ENCODE assay signal across 8 cellular contexts in the genomic region with DNA sequence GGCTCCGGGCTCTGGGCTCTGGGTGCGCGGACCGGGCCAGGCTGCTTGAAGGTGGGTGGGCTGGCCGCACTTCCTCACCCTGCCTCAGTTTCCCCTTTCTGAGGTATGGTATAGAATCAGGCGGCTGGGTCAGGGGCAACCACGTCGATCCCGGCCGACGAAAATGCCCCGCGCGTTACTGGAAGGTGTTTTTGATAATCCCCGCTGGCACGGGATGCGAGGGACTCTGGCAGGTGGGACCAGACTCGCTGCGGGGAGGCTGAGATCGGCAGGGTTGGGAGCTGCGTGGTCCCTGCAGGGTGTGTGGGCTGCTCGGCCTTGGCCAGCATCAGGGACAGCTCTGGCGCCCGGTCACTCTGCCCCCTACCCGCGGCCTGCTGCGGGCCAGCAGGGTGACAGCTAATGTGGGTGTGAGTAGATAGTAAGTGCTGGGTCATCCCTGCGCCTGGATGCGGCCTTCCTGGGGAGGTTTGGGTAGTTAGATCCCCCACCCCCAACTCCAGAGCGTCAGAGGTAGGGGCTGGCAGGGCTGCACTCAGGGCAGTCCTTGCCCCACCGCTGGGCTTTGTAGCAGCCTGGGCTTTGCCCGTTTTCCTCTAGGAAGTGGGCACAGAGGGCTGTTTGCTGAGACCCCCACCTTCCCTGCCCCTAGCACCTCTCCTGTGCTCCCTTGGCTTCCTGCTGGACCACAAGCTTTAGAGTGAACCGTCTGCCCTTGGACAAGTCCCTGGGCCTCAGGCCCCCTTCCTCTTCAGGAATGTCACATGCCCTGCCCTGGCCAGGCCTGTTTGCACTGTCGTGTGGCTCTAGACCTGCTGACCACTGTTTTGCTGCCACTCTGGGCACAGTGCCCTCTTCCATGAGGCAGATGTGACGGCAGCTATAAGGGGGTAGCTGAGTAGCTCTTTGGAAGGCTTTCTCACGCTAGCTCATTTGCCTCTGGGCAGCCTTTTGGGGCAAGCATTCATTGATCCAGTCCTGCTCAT. TPM values are rescaled to one million over a fixed set of nuclear protein-coding genes. Genes with fewer than 3 reads are reported as not detected.
A peak's percentile ranks its signal among the peaks of the same experiment; 100 is the strongest.
DNase-seq lines count a peak whose midpoint lies in the region; ATAC-seq and TF ChIP-seq lines count a peak whose summit lies in the region.

No MANE protein-coding gene starts in this region.

- DNase-seq in CD1c-positive myeloid dendritic cell (ENCODE audit: extremely low spot score) (peak; percentile 45), fibroblast of villous mesenchyme (ENCODE audit: low read depth) (peak; percentile 33), nephron progenitor cell (peak; percentile 45), kidney glomerular epithelial cell (lab: John Stamatoyannopoulos, UW) (no peak), NCI-H345 (lab: John Stamatoyannopoulos, UW) (no peak)
- DNase-seq in activated CD8-positive, alpha-beta T cell treated with anti-CD3 and anti-CD28 coated beads, Interleukin-2, amount 10 ng/mL, durations not matched to agents 7 days and 5 days: no peak

- peak; percentile 2 for ATAC-seq in HG02981 (IDR thresholded peaks at IDR 0.05; ENCODE audit: unreplicated experiment)
- ATAC-seq in activated CD8-positive, alpha-beta T cell treated with anti-CD3 and anti-CD28 coated beads, Interleukin-2, amount 10 ng/mL, durations not matched to agents 7 days and 5 days: peak; percentile 23
- ATAC-seq in HG02588 (IDR thresholded peaks at IDR 0.05; ENCODE audit: unreplicated experiment): no peak

- no peaks in the 10 kb centered on the region for H3K9me3 Mint-ChIP-seq in activated CD8-positive, alpha-beta T cell treated with anti-CD3 and anti-CD28 coated beads, Interleukin-2, amount 10 ng/mL, durations not matched to agents 7 days and 5 days (ENCODE audit: insufficient read depth)
- no peaks in the 10 kb centered on the region for H3K9me3 Mint-ChIP-seq in nephron progenitor cell

- TF ChIP-seq CTCF in fibroblast of villous mesenchyme (IDR thresholded peaks at IDR 0.05; ENCODE audit: insufficient read depth, low read depth, low read length) (no peak), nephron progenitor cell (IDR thresholded peaks at IDR 0.05) (no peak)

- peaks cover 8% of the 10 kb centered on the region for H3K36me3 Mint-ChIP-seq in activated CD8-positive, alpha-beta T cell treated with anti-CD3 and anti-CD28 coated beads, Interleukin-2, amount 10 ng/mL, durations not matched to agents 7 days and 5 days (ENCODE audit: low read depth)
- H3K36me3 Mint-ChIP-seq in nephron progenitor cell (ENCODE audit: low read depth): no peaks in the 10 kb centered on the region

- peak overlapping the region; percentile 84 for H3K4me3 ChIP-seq in fibroblast of villous mesenchyme (ENCODE audit: low read depth, low read length)

- peaks cover 17% of the 10 kb centered on the region for H3K27me3 Mint-ChIP-seq in activated CD8-positive, alpha-beta T cell treated with anti-CD3 and anti-CD28 coated beads, Interleukin-2, amount 10 ng/mL, durations not matched to agents 7 days and 5 days (ENCODE audit: low read depth)
- H3K27me3 Mint-ChIP-seq in nephron progenitor cell (ENCODE audit: low read depth, poor library complexity): peaks cover 47% of the 10 kb centered on the region

- H3K27ac Mint-ChIP-seq in activated CD8-positive, alpha-beta T cell treated with anti-CD3 and anti-CD28 coated beads, Interleukin-2, amount 10 ng/mL, durations not matched to agents 7 days and 5 days: peak overlapping the region; percentile 87
- H3K27ac Mint-ChIP-seq in nephron progenitor cell: no peak overlapping the region

- H3K4me3 Mint-ChIP-seq in activated CD8-positive, alpha-beta T cell treated with anti-CD3 and anti-CD28 coated beads, Interleukin-2, amount 10 ng/mL, durations not matched to agents 7 days and 5 days: peak overlapping the region; percentile 91
- peak overlapping the region; percentile 81 for H3K4me3 Mint-ChIP-seq in nephron progenitor cell

- CTCF ChIA-PET in activated CD8-positive, alpha-beta T cell treated with anti-CD3 and anti-CD28 coated beads, Interleukin-2, amount 10 ng/mL, durations not matched to agents 7 days and 5 days (lab: Charles Lee): interaction anchor here (1.0 to 2.2 kb wide), 5 partner anchors 8 to 298 kb away, joined by 3 to 7 read pairs (median 3); a partner anchor contains a TSS

- H3K4me1 Mint-ChIP-seq in activated CD8-positive, alpha-beta T cell treated with anti-CD3 and anti-CD28 coated beads, Interleukin-2, amount 10 ng/mL, durations not matched to agents 7 days and 5 days (ENCODE audit: low read depth): peaks cover 42% of the 10 kb centered on the region
- H3K4me1 Mint-ChIP-seq in nephron progenitor cell: peaks cover 14% of the 10 kb centered on the region

- POLR2A ChIA-PET in activated CD8-positive, alpha-beta T cell treated with anti-CD3 and anti-CD28 coated beads, Interleukin-2, amount 10 ng/mL, durations not matched to agents 7 days and 5 days (lab: Charles Lee): interaction anchor here (0.6 to 1.6 kb wide), 10 partner anchors 8 to 300 kb away, joined by 3 to 5 read pairs (median 3); a partner anchor contains a TSS

RNA-seq across cellular contexts. Expression of a gene that starts 0.6 kb away (rescaled TPM):
- 10 to 100 TPM; 39.1 to 43.3 TPM for total RNA-seq in activated CD8-positive, alpha-beta T cell treated with anti-CD3 and anti-CD28 coated beads, Interleukin-2, amount 10 ng/mL, durations not matched to agents 7 days and 5 days
- total RNA-seq in fibroblast of villous mesenchyme: 30.2 and 32.5 TPM in 2 replicates

RNA-seq across cellular contexts. Expression of a gene that starts 4.9 kb away (rescaled TPM):
- 1 to 10 TPM in 1 of 2 experiments, under 1 TPM in 1; 0.86 to 1.4 TPM for total RNA-seq in activated CD8-positive, alpha-beta T cell treated with anti-CD3 and anti-CD28 coated beads, Interleukin-2, amount 10 ng/mL, durations not matched to agents 7 days and 5 days
- 6.0 and 8.4 TPM in 2 replicates for total RNA-seq in fibroblast of villous mesenchyme

RNA-seq across cellular contexts. Expression of a gene that starts 58.6 kb away (rescaled TPM):
- total RNA-seq in activated CD8-positive, alpha-beta T cell treated with anti-CD3 and anti-CD28 coated beads, Interleukin-2, amount 10 ng/mL, durations not matched to agents 7 days and 5 days: 10 to 100 TPM; 52.3 to 55.2 TPM
- 30.7 and 34.1 TPM in 2 replicates for total RNA-seq in fibroblast of villous mesenchyme

Comparison
In these comparisons a context has a peak if more than half of its experiments do, and no peak if none do; other contexts are left out.
1. DNase-seq: peak in CD1c-positive myeloid dendritic cell (single experiment), fibroblast of villous mesenchyme (single experiment) and nephron progenitor cell (single experiment); none in activated CD8-positive, alpha-beta T cell treated with anti-CD3 and anti-CD28 coated beads, Interleukin-2, amount 10 ng/mL, durations not matched to agents 7 days and 5 days (single experiment), kidney glomerular epithelial cell (single experiment) and NCI-H345 (single experiment).